ENCODE assay signal across 14 cellular contexts in the genomic region with DNA sequence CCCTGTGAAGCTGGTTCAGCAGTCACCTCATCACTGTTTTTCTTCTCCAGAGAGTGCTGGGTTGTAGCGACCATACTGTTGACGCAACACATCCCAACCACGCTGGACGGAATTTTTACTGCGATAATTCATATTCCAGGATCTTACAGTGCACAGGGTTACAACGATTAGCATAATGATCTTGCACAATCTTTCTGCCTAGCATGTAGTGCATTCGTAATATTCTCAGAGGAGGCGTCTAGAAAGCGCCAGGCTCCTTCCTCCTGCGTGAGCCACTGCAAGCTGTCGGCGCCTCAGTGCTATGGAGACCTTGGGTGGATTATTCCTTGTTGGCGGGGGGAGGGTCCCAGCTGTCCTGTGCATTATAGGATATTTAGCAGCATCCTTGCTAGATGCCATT.
"Had no signal": no experiment of that assay in that cellular context is flagged by ENCODE, and none has a peak within 500 bp of the region (broad histone marks: within the 10 kb centered on the region; RNA-seq: fewer than 3 reads in every experiment).

No MANE protein-coding gene starts in this region.

- H3K27ac Mint-ChIP-seq: activated naive CD8-positive, alpha-beta T cell treated with anti-CD3 and anti-CD28 coated beads for 36 hours; activated T-helper 1 cell treated with anti-CD3 and anti-CD28 coated beads, Interleukin-12 subunit alpha, Interleukin-12 subunit beta, Interleukin-2, Interleukin-4 antibody, amounts not matched to agents 30 ng/mL and 10 ng/mL and 1 ng/mL, durations not matched to agents 14 hours and 24 hours and 36 hours; stimulated activated naive B cell treated with anti-CD40 and anti-IgM and Interleukin-4, amounts not matched to agents 10 μg/mL and 1 μg/mL and 100 μg/mL, for 72 hours had no signal

- H3K27me3 ChIP-seq: brain microvascular endothelial cell, tibial artery, vagina had no signal

- H3K36me3 ChIP-seq: brain microvascular endothelial cell, tibial artery, vagina had no signal

- H3K4me1 Mint-ChIP-seq: activated naive CD8-positive, alpha-beta T cell treated with anti-CD3 and anti-CD28 coated beads for 36 hours had no signal

- H3K9me3 ChIP-seq: tibial artery, vagina had no signal

- H3K4me3 Mint-ChIP-seq: activated naive CD8-positive, alpha-beta T cell treated with anti-CD3 and anti-CD28 coated beads for 36 hours; activated T-helper 1 cell treated with anti-CD3 and anti-CD28 coated beads, Interleukin-12 subunit alpha, Interleukin-12 subunit beta, Interleukin-2, Interleukin-4 antibody, amounts not matched to agents 30 ng/mL and 10 ng/mL and 1 ng/mL, durations not matched to agents 14 hours and 24 hours and 36 hours; stimulated activated naive B cell treated with anti-CD40 and anti-IgM and Interleukin-4, amounts not matched to agents 10 μg/mL and 1 μg/mL and 100 μg/mL, for 72 hours had no signal

- H3K9me3 Mint-ChIP-seq: activated naive CD8-positive, alpha-beta T cell treated with anti-CD3 and anti-CD28 coated beads for 36 hours; activated T-helper 1 cell treated with anti-CD3 and anti-CD28 coated beads, Interleukin-12 subunit alpha, Interleukin-12 subunit beta, Interleukin-2, Interleukin-4 antibody, amounts not matched to agents 30 ng/mL and 10 ng/mL and 1 ng/mL, durations not matched to agents 14 hours and 24 hours and 36 hours; stimulated activated naive B cell treated with anti-CD40 and anti-IgM and Interleukin-4, amounts not matched to agents 10 μg/mL and 1 μg/mL and 100 μg/mL, for 72 hours had no signal

- H3K4me3 ChIP-seq: tibial artery, vagina had no signal

- H3K27ac ChIP-seq: brain microvascular endothelial cell, parathyroid adenoma, tibial artery, vagina had no signal

- H3K27me3 Mint-ChIP-seq: activated naive CD8-positive, alpha-beta T cell treated with anti-CD3 and anti-CD28 coated beads for 36 hours; stimulated activated naive B cell treated with anti-CD40 and anti-IgM and Interleukin-4, amounts not matched to agents 10 μg/mL and 1 μg/mL and 100 μg/mL, for 72 hours had no signal

- H3K4me1 ChIP-seq: parathyroid adenoma had no signal

- ATAC-seq: stimulated activated naive B cell treated with anti-CD40 and anti-IgM and Interleukin-4, amounts not matched to agents 10 μg/mL and 1 μg/mL and 100 μg/mL, for 72 hours had no signal

- DNase-seq: activated CD4-positive, alpha-beta T cell treated with anti-CD3 and anti-CD28 coated beads, Interleukin-2, amount 50 U/mL, for 1 hour; activated naive CD8-positive, alpha-beta T cell treated with anti-CD3 and anti-CD28 coated beads for 36 hours; anterior cingulate cortex; brain microvascular endothelial cell; effector CD8-positive, alpha-beta T cell; foreskin melanocyte; midbrain; stimulated activated CD4-positive, alpha-beta T cell treated with anti-CD3 and anti-CD28 coated beads, Interleukin-15, amount 100 ng/mL, for 24 hours; stimulated activated CD4-positive, alpha-beta T cell treated with anti-CD3 and anti-CD28 coated beads, Interleukin-4, amount 100 ng/mL, for 1 hour; stimulated activated naive B cell treated with anti-CD40 and anti-IgM and Interleukin-4, amounts not matched to agents 10 μg/mL and 1 μg/mL and 100 μg/mL, for 72 hours; tibial artery had no signal
